ENCODE assay signal across 25 cellular contexts in genomic region chr12:82866946-82867345, GRCh38.
DNase-seq lines count a peak whose midpoint lies in the region; ATAC-seq and TF ChIP-seq lines count a peak whose summit lies in the region.
"Had no signal": no experiment of that assay in that cellular context is flagged by ENCODE, and none has a peak within 500 bp of the region (broad histone marks: within the 10 kb centered on the region; RNA-seq: fewer than 3 reads in every experiment).

No MANE protein-coding gene starts in this region.

- TF ChIP-seq CTCF in dorsolateral prefrontal cortex (IDR thresholded peaks at IDR 0.05 in 54 of 56, conservative IDR thresholded peaks at IDR 0.05 in 2 of 56; ENCODE audit: low read depth in 1 of 56, partially characterized antibody in 56 of 56) (no peak), neural cell (IDR thresholded peaks at IDR 0.05; ENCODE audit: poor library complexity, severe bottlenecking) (peak; percentile 8), smooth muscle cell (IDR thresholded peaks at IDR 0.05; ENCODE audit: borderline replicate concordance, insufficient read depth, poor library complexity, severe bottlenecking) (no peak)

- no peak for TF ChIP-seq RAD21 in neural cell (conservative IDR thresholded peaks at IDR 0.05)

- H3K27ac Mint-ChIP-seq in stimulated activated memory B cell treated with anti-CD40 and anti-IgM and Interleukin-4, amounts not matched to agents 10 μg/mL and 1 μg/mL and 100 μg/mL, for 72 hours = no peak overlapping the region
- H3K27ac Mint-ChIP-seq: CD4-positive, alpha-beta memory T cell; GM23338; HFFc6 had no signal

- H3K4me1 ChIP-seq in smooth muscle cell (ENCODE audit: low read depth) = peaks cover 18% of the 10 kb centered on the region
- H3K4me1 ChIP-seq: A549 had no signal

- H3K9ac ChIP-seq in neural cell (ENCODE audit: low read length) (peak overlapping the region; percentile 38), smooth muscle cell (ENCODE audit: low read depth) (no peak overlapping the region)

- H3K36me3 Mint-ChIP-seq in stimulated activated memory B cell treated with anti-CD40 and anti-IgM and Interleukin-4, amounts not matched to agents 10 μg/mL and 1 μg/mL and 100 μg/mL, for 72 hours = peaks cover 5% of the 10 kb centered on the region

- H3K27ac ChIP-seq in dorsolateral prefrontal cortex (peak overlapping the region in 54 of 59 donors; percentile 5 to 90 (median 76)), neural cell (ENCODE audit: low read length) (peak overlapping the region; percentile 87), smooth muscle cell (ENCODE audit: low read depth) (no peak overlapping the region)
- H3K27ac ChIP-seq: A549 had no signal

- no peak for TF ChIP-seq EP300 in neural cell (conservative IDR thresholded peaks at IDR 0.05; ENCODE audit: poor library complexity, severe bottlenecking)

- H3K4me3 ChIP-seq in dorsolateral prefrontal cortex = peak overlapping the region in 4 of 59 donors; percentile 0 to 28 (median 13)
- peak overlapping the region; percentile 33 for H3K4me3 ChIP-seq in neural cell (ENCODE audit: low read length)
- no peak overlapping the region for H3K4me3 ChIP-seq in smooth muscle cell
- H3K4me3 ChIP-seq: A549, GM23338, HAP-1, MG63 had no signal

- H3K4me1 Mint-ChIP-seq in stimulated activated memory B cell treated with anti-CD40 and anti-IgM and Interleukin-4, amounts not matched to agents 10 μg/mL and 1 μg/mL and 100 μg/mL, for 72 hours = peaks cover 15% of the 10 kb centered on the region

- no peaks in the 10 kb centered on the region for H3K9me3 ChIP-seq in neural cell (ENCODE audit: low read length)
- H3K9me3 ChIP-seq in smooth muscle cell (replicated peaks; ENCODE audit: low read depth) = no peaks in the 10 kb centered on the region
- H3K9me3 ChIP-seq: A549, HAP-1, MG63 had no signal

- H4K20me1 ChIP-seq in neural cell (ENCODE audit: insufficient read depth) = no peaks in the 10 kb centered on the region
- H4K20me1 ChIP-seq in smooth muscle cell (ENCODE audit: low read depth) = no peaks in the 10 kb centered on the region

- no peak for ATAC-seq in stimulated activated memory B cell treated with anti-CD40 and anti-IgM and Interleukin-4, amounts not matched to agents 10 μg/mL and 1 μg/mL and 100 μg/mL, for 72 hours
- ATAC-seq: A549, GM23338 had no signal

- H3K9me3 Mint-ChIP-seq in stimulated activated memory B cell treated with anti-CD40 and anti-IgM and Interleukin-4, amounts not matched to agents 10 μg/mL and 1 μg/mL and 100 μg/mL, for 72 hours = no peaks in the 10 kb centered on the region
- H3K9me3 Mint-ChIP-seq: GM23338 had no signal

- H2AFZ ChIP-seq in neural cell (ENCODE audit: low read depth, low read length) (no peak overlapping the region), smooth muscle cell (ENCODE audit: low read depth) (no peak overlapping the region)
- H2AFZ ChIP-seq: GM23338 had no signal

- H3K4me2 ChIP-seq in neural cell (ENCODE audit: low read length) (peak overlapping the region; percentile 29), smooth muscle cell (no peak overlapping the region)
- H3K4me2 ChIP-seq: A549, GM23338 had no signal

- peaks cover 16% of the 10 kb centered on the region for H3F3A ChIP-seq in neural cell (ENCODE audit: insufficient read depth, low read length, poor library complexity, severe bottlenecking)
- no peaks in the 10 kb centered on the region for H3F3A ChIP-seq in smooth muscle cell (ENCODE audit: low read depth)

- H3K27me3 ChIP-seq in dorsolateral prefrontal cortex (no peaks in the 10 kb centered on the region), neural cell (ENCODE audit: insufficient read depth, low read depth, low read length) (no peaks in the 10 kb centered on the region), smooth muscle cell (ENCODE audit: low read depth) (no peaks in the 10 kb centered on the region)
- H3K27me3 ChIP-seq: MG63 had no signal

- peak; percentile 97 for DNase-seq in NCI-H1694 treated with DMSO at 0.1 percent for 48 hours (lab: John Stamatoyannopoulos, UW)
- peak; percentile 60 for DNase-seq in NCI-H69 (lab: John Stamatoyannopoulos, UW)
- DNase-seq in dorsolateral prefrontal cortex = peak in 1 of 10 donors; percentile 29
- no peak for DNase-seq in SKM-1 treated with dmso at 0.1 percent for 144 hours (lab: John Stamatoyannopoulos, UW; ENCODE audit: unreplicated experiment)
- DNase-seq in smooth muscle cell (lab: John Stamatoyannopoulos, UW; ENCODE audit: unreplicated experiment) = no peak
- no peak for DNase-seq in SKM-1 (lab: John Stamatoyannopoulos, UW; ENCODE audit: unreplicated experiment)
- DNase-seq: CD4-positive, alpha-beta memory T cell; COR-L47; DND-41; HFFc6; IMR-90; KG1; MG63; NCI-H1105 treated with DMSO at 0.1 percent for 48 hours; NCI-H146; NCI-H2029 treated with DMSO at 0.1 percent for 48 hours; NCI-H345; NCI-H774; SIG-M5; T-helper 1 cell had no signal

- no peak overlapping the region for H3K4me3 Mint-ChIP-seq in stimulated activated memory B cell treated with anti-CD40 and anti-IgM and Interleukin-4, amounts not matched to agents 10 μg/mL and 1 μg/mL and 100 μg/mL, for 72 hours
- H3K4me3 Mint-ChIP-seq: CD4-positive, alpha-beta memory T cell; GM23338; HFFc6 had no signal

- no peaks in the 10 kb centered on the region for H3K27me3 Mint-ChIP-seq in stimulated activated memory B cell treated with anti-CD40 and anti-IgM and Interleukin-4, amounts not matched to agents 10 μg/mL and 1 μg/mL and 100 μg/mL, for 72 hours
- H3K27me3 Mint-ChIP-seq: CD4-positive, alpha-beta memory T cell had no signal

- no peaks in the 10 kb centered on the region for H3K79me2 ChIP-seq in neural cell (replicated peaks; ENCODE audit: insufficient read depth, low read length)
- no peaks in the 10 kb centered on the region for H3K79me2 ChIP-seq in smooth muscle cell (ENCODE audit: low read depth)

- H3K36me3 ChIP-seq in neural cell (ENCODE audit: insufficient read depth, low read length) (no peaks in the 10 kb centered on the region), smooth muscle cell (ENCODE audit: low read depth) (no peaks in the 10 kb centered on the region)
- H3K36me3 ChIP-seq: HAP-1, MG63 had no signal

- H3K9me2 ChIP-seq in neural cell (ENCODE audit: insufficient read depth, low read length) = no peaks in the 10 kb centered on the region

- WGBS in smooth muscle cell (ENCODE audit: low lambda C conversion rate) = 90% methylated on average over 3 of the region's 3 CpGs

- intact Hi-C loops in dorsolateral prefrontal cortex (cut with DNase I) = no loop called here

TF ChIP-seq in neural cell, 6 proteins besides CTCF, POLR2A, EP300 and RAD21:
- TF ChIP-seq REST (IDR thresholded peaks at IDR 0.05; ENCODE audit: borderline replicate concordance) (no peak), TAF1 (IDR thresholded peaks at IDR 0.05; ENCODE audit: low read depth) (no peak), MXI1 (conservative IDR thresholded peaks at IDR 0.05; ENCODE audit: poor library complexity, severe bottlenecking) (no peak), EZH2 (IDR thresholded peaks at IDR 0.05; ENCODE audit: borderline replicate concordance, insufficient read depth, low read length, poor library complexity, severe bottlenecking) (no peak), SMC3 (conservative IDR thresholded peaks at IDR 0.05; ENCODE audit: poor library complexity) (no peak), POLR2AphosphoS5 (IDR thresholded peaks at IDR 0.05) (no peak)

Comparison
In these comparisons a context has a peak if more than half of its experiments do, and no peak if none do; other contexts are left out.
1. DNase-seq: peak in NCI-H1694 treated with DMSO at 0.1 percent for 48 hours (single experiment) and NCI-H69 (single experiment); none in SKM-1 treated with dmso at 0.1 percent for 144 hours (single experiment), smooth muscle cell (single experiment) and SKM-1 (single experiment).